In the genomic region with DNA sequence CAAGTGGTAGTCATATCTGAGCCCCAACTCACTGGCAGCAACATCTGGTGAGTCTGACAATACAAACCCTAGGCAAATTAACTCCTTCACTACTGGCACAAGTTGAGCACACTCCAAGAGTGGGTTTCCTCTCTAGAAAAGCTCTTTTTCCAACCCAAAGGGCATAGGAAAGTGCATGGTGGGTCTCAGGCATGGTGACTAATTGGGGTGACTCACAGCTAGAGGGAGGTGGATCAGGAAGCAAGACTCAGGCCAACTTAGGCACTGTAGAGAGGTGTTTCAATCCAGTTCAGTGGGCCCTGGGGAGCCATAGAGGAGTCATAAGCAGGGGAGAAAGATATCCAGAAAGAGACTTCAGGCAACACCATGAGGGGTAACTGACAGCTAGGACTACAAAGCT, we compare ENCODE assay signal across 14 cellular contexts. TPM values are rescaled to one million over a fixed set of nuclear protein-coding genes. Genes with fewer than 3 reads are reported as not detected.
DNase-seq lines count a peak whose midpoint lies in the region; ATAC-seq and TF ChIP-seq lines count a peak whose summit lies in the region.
"Had no signal": no experiment of that assay in that cellular context is flagged by ENCODE, and none has a peak within 500 bp of the region (broad histone marks: within the 10 kb centered on the region; RNA-seq: fewer than 3 reads in every experiment).

No MANE protein-coding gene starts in this region.

- H3K4me3 ChIP-seq in cardiac fibroblast (replicated peaks in 1 of 2; ENCODE audit: low read depth in 2 of 2, low read length in 2 of 2) (no peak overlapping the region), gastrocnemius medialis (no peak overlapping the region)
- H3K4me3 ChIP-seq: heart right ventricle had no signal

- peaks cover 10 to 14% (median 14%) of the 10 kb centered on the region in 3 donors for H3K27me3 ChIP-seq in gastrocnemius medialis

- in situ Hi-C loops in gastrocnemius medialis (cut with MboI; ENCODE audit: low sequenced_read_pairs in 4 of 4), result loop anchor here (5.0 to 25.0 kb wide), 7 partner anchors 324 to 614 kb away; partner anchors contain the start of gene MED13L (in 2 of the 4)

- H3K4me1 Mint-ChIP-seq in T-helper 1 cell treated with Interleukin-12 subunit alpha and Interleukin-12 subunit beta and Interleukin-4 antibody, amounts not matched to agents 30 μg/mL and 1 μg/mL, for 36 hours (ENCODE audit: low read depth), result peaks cover 24% of the 10 kb centered on the region
- H3K4me1 Mint-ChIP-seq: central memory CD8-positive, alpha-beta T cell had no signal

- H3K36me3 Mint-ChIP-seq in T-helper 1 cell treated with Interleukin-12 subunit alpha and Interleukin-12 subunit beta and Interleukin-4 antibody, amounts not matched to agents 30 μg/mL and 1 μg/mL, for 36 hours (ENCODE audit: low read depth), result no peaks in the 10 kb centered on the region

- DNase-seq in T-helper 1 cell (no peak), NCI-H226 (peak; percentile 17), cardiac fibroblast (ENCODE audit: low read depth in 2 of 2) (peak; percentile 18 to 73), gastrocnemius medialis (no peak), amniotic stem cell (lab: John Stamatoyannopoulos, UW) (no peak), GM10266 (ENCODE audit: extremely low spot score) (no peak)
- DNase-seq: activated T-cell treated with anti-CD3 and anti-CD28 coated beads, Interleukin-2, amount 50 U/mL, for 4 hours; heart right ventricle; NCI-H524 treated with DMSO at 0.1 percent for 48 hours had no signal

- peaks cover 19 to 20% of the 10 kb centered on the region in 2 donors for H3K4me1 ChIP-seq in gastrocnemius medialis

- H3K27me3 Mint-ChIP-seq in T-helper 1 cell treated with Interleukin-12 subunit alpha and Interleukin-12 subunit beta and Interleukin-4 antibody, amounts not matched to agents 30 μg/mL and 1 μg/mL, for 36 hours (ENCODE audit: low read depth), result peaks cover 5% of the 10 kb centered on the region

- no peak overlapping the region for H3K4me3 Mint-ChIP-seq in T-helper 1 cell treated with Interleukin-12 subunit alpha and Interleukin-12 subunit beta and Interleukin-4 antibody, amounts not matched to agents 30 μg/mL and 1 μg/mL, for 36 hours
- H3K4me3 Mint-ChIP-seq: activated T-cell treated with anti-CD3 and anti-CD28 coated beads, Interleukin-2, amount 50 U/mL, for 4 hours; central memory CD8-positive, alpha-beta T cell had no signal

- no peak for TF ChIP-seq CTCF in cardiac fibroblast (IDR thresholded peaks at IDR 0.05; ENCODE audit: low read depth, low read length)
- no peak for TF ChIP-seq CTCF in gastrocnemius medialis (IDR thresholded peaks at IDR 0.05 in 4 of 5, conservative IDR thresholded peaks at IDR 0.05 in 1 of 5)
- TF ChIP-seq CTCF in GM10266 (IDR thresholded peaks at IDR 0.05; ENCODE audit: control insufficient read depth, insufficient read depth, low read depth, missing control alignments), result no peak

- H3K27ac Mint-ChIP-seq in T-helper 1 cell treated with Interleukin-12 subunit alpha and Interleukin-12 subunit beta and Interleukin-4 antibody, amounts not matched to agents 30 μg/mL and 1 μg/mL, for 36 hours, result peak overlapping the region; percentile 55

- no peaks in the 10 kb centered on the region for H3K9me3 Mint-ChIP-seq in T-helper 1 cell treated with Interleukin-12 subunit alpha and Interleukin-12 subunit beta and Interleukin-4 antibody, amounts not matched to agents 30 μg/mL and 1 μg/mL, for 36 hours
- H3K9me3 Mint-ChIP-seq: activated T-cell treated with anti-CD3 and anti-CD28 coated beads, Interleukin-2, amount 50 U/mL, for 4 hours; central memory CD8-positive, alpha-beta T cell had no signal

- TF ChIP-seq POLR2A in gastrocnemius medialis (IDR thresholded peaks at IDR 0.05), result no peak

- peak overlapping the region in 3 of 4 donors; percentile 3 to 29 (median 13) for H3K27ac ChIP-seq in gastrocnemius medialis
- H3K27ac ChIP-seq: KMS-11 had no signal

- no peak for ATAC-seq in gastrocnemius medialis
- ATAC-seq in GM21576 (IDR thresholded peaks at IDR 0.05; ENCODE audit: unreplicated experiment), result no peak
- ATAC-seq: activated T-cell treated with anti-CD3 and anti-CD28 coated beads, Interleukin-2, amount 50 U/mL, for 4 hours had no signal

- intact Hi-C loops in gastrocnemius medialis (cut with DNase I; ENCODE audit: low total_unique reads), result no loop called here

- no peaks in the 10 kb centered on the region for H3K9me3 ChIP-seq in gastrocnemius medialis
- H3K9me3 ChIP-seq: heart right ventricle had no signal

- no peaks in the 10 kb centered on the region for H3K36me3 ChIP-seq in gastrocnemius medialis
- H3K36me3 ChIP-seq: heart right ventricle had no signal

RNA-seq across cellular contexts. Expression of gene MAP1LC3B2, which starts 42.3 kb away (rescaled TPM):
- 1 to 10 TPM in 3 of 4 donors, under 1 TPM in 1; 0.68 to 2.5 (median 1.4) TPM for total RNA-seq in gastrocnemius medialis
- total RNA-seq: ureter had no signal

Comparison
In these comparisons a context has a peak if more than half of its experiments do, and no peak if none do; other contexts are left out.
1. DNase-seq: peak in NCI-H226 (single experiment) and cardiac fibroblast (2 of 2); none in T-helper 1 cell (0 of 5), gastrocnemius medialis (0 of 2), amniotic stem cell (single experiment) and GM10266 (single experiment).